Comparison of ENCODE assay signal across 16 cellular contexts in the genomic region with DNA sequence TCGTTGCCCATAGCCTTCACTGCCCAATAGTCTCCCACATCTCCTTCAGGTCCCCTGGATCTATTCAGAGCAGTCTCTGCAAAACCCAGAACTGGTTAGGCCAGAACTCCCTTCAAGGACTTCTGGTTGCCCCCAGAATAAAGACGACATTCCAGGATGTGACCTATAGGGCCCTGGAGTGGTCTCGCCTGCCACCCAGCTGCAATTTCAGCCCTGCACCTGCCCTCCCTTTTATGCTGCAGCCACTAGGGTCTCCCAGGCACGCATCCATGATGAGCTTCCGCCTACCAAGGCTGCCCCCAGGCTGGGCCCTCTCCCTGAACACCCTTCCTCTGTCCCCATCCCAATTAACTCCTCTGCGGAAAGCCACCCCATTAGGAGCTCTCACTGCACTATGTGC. TPM values are rescaled to one million over a fixed set of nuclear protein-coding genes. Genes with fewer than 3 reads are reported as not detected.
"Had no signal": no experiment of that assay in that cellular context is flagged by ENCODE, and none has a peak within 500 bp of the region (broad histone marks: within the 10 kb centered on the region; RNA-seq: fewer than 3 reads in every experiment).

No MANE protein-coding gene starts in this region.

- H3K36me3 ChIP-seq: colonic mucosa, tibial nerve had no signal

- H3K4me1 ChIP-seq: colonic mucosa had no signal

- H3K27ac ChIP-seq: colonic mucosa, tibial nerve, VCaP had no signal

- H3K27ac Mint-ChIP-seq: activated CD4-positive, alpha-beta T cell treated with anti-CD3 and anti-CD28 coated beads, Interleukin-2, amount 10 ng/mL, durations not matched to agents 24 days and 14 days; stimulated activated naive B cell treated with anti-CD40 and anti-IgM and Interleukin-4, amounts not matched to agents 10 μg/mL and 1 μg/mL and 100 μg/mL, for 72 hours; T-cell had no signal

- H3K9me3 ChIP-seq: colonic mucosa, tibial nerve had no signal

- DNase-seq: activated CD4-positive, alpha-beta T cell treated with anti-CD3 and anti-CD28 coated beads, Interleukin-2, amount 10 ng/mL, durations not matched to agents 24 days and 14 days; activated gamma-delta T cell; colonic mucosa; foreskin melanocyte; left ventricle myocardium superior; mesenchymal stem cell; right cardiac atrium; stimulated activated naive B cell treated with anti-CD40 and anti-IgM and Interleukin-4, amounts not matched to agents 10 μg/mL and 1 μg/mL and 100 μg/mL, for 72 hours; T1000 had no signal

- H3K9me3 Mint-ChIP-seq: neural crest cell had no signal

- H3K4me3 Mint-ChIP-seq: activated CD4-positive, alpha-beta T cell treated with anti-CD3 and anti-CD28 coated beads, Interleukin-2, amount 10 ng/mL, durations not matched to agents 24 days and 14 days; neural crest cell; stimulated activated naive B cell treated with anti-CD40 and anti-IgM and Interleukin-4, amounts not matched to agents 10 μg/mL and 1 μg/mL and 100 μg/mL, for 72 hours; T-cell had no signal

- H3K4me3 ChIP-seq: colonic mucosa, tibial nerve had no signal

RNA-seq across cellular contexts. Expression of gene TSPEAR, which starts 7.2 kb away (rescaled TPM):
- total RNA-seq: activated CD4-positive, alpha-beta T cell treated with anti-CD3 and anti-CD28 coated beads, Interleukin-2, amount 10 ng/mL, durations not matched to agents 24 days and 14 days; aorta; bronchial epithelial cell; colonic mucosa; neural crest cell; subcutaneous adipose tissue; T-cell; tibial nerve had no signal
- polyA plus RNA-seq: aorta had no signal

RNA-seq across cellular contexts. Expression of gene KRTAP10-12, which starts 21.6 kb away (rescaled TPM):
- total RNA-seq: activated CD4-positive, alpha-beta T cell treated with anti-CD3 and anti-CD28 coated beads, Interleukin-2, amount 10 ng/mL, durations not matched to agents 24 days and 14 days; aorta; bronchial epithelial cell; colonic mucosa; left ventricle myocardium superior; neural crest cell; right cardiac atrium; subcutaneous adipose tissue; T-cell; tibial nerve had no signal
- polyA plus RNA-seq: aorta, right cardiac atrium had no signal

RNA-seq across cellular contexts. Expression of gene KRTAP12-1, which starts 36.6 kb away (rescaled TPM):
- total RNA-seq: activated CD4-positive, alpha-beta T cell treated with anti-CD3 and anti-CD28 coated beads, Interleukin-2, amount 10 ng/mL, durations not matched to agents 24 days and 14 days; aorta; bronchial epithelial cell; colonic mucosa; left ventricle myocardium superior; neural crest cell; right cardiac atrium; subcutaneous adipose tissue; T-cell; tibial nerve had no signal
- polyA plus RNA-seq: aorta, right cardiac atrium had no signal

RNA-seq across cellular contexts. Expression of gene KRTAP12-2, which starts 51.8 kb away (rescaled TPM):
- total RNA-seq: activated CD4-positive, alpha-beta T cell treated with anti-CD3 and anti-CD28 coated beads, Interleukin-2, amount 10 ng/mL, durations not matched to agents 24 days and 14 days; aorta; bronchial epithelial cell; colonic mucosa; left ventricle myocardium superior; neural crest cell; right cardiac atrium; subcutaneous adipose tissue; T-cell; tibial nerve had no signal
- polyA plus RNA-seq: aorta, right cardiac atrium had no signal
